ENCODE assay signal across 24 cellular contexts in the genomic region with DNA sequence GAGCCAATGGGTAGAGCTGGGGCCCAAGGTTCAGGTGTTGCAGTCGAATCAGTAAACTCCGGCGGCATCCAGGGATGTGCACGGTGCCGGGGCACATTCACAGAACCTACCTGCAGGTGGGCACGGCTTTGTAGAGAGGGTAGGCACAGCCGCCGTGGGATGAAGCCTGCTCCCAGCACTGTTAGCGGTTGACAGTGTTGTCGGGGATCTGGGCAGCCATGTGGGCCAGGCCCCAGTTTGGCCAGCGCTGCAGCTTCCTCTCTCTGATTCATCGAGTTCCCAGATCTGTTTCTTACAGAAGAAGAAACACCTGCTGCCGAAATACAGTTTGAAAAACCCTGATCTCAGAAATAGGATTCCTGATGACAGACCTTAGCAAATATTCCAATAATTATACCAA.
"Had no signal": no experiment of that assay in that cellular context is flagged by ENCODE, and none has a peak within 500 bp of the region (broad histone marks: within the 10 kb centered on the region; RNA-seq: fewer than 3 reads in every experiment).

No MANE protein-coding gene starts in this region.

- H3K4me3 Mint-ChIP-seq: activated CD4-positive, alpha-beta memory T cell treated with anti-CD3 and anti-CD28 coated beads for 36 hours; activated CD4-positive, alpha-beta T cell treated with anti-CD3 and anti-CD28 coated beads, Interleukin-2, amount 10 ng/mL, durations not matched to agents 7 days and 5 days; activated naive CD4-positive, alpha-beta T cell treated with anti-CD3 and anti-CD28 coated beads, Interleukin-2, amount 50 U/mL, for 24 hours; activated naive CD8-positive, alpha-beta T cell treated with anti-CD3 and anti-CD28 coated beads, Interleukin-2, amount 50 U/mL, for 24 hours; activated T-helper 17 cell treated with anti-CD3 and anti-CD28 coated beads, Interleukin-2, amount 50 U/mL, for 72 hours; brain; T-helper 17 cell had no signal

- H3K36me3 Mint-ChIP-seq: activated CD4-positive, alpha-beta memory T cell treated with anti-CD3 and anti-CD28 coated beads for 36 hours; activated naive CD4-positive, alpha-beta T cell treated with anti-CD3 and anti-CD28 coated beads, Interleukin-2, amount 50 U/mL, for 24 hours had no signal

- ATAC-seq: activated naive CD8-positive, alpha-beta T cell treated with anti-CD3 and anti-CD28 coated beads, Interleukin-2, amount 50 U/mL, for 24 hours; activated T-helper 17 cell treated with anti-CD3 and anti-CD28 coated beads, Interleukin-2, amount 50 U/mL, for 72 hours; T-helper 17 cell had no signal

- H3K4me3 ChIP-seq: ascending aorta, cardiac muscle cell, Peyer's patch had no signal

- DNase-seq: activated CD4-positive, alpha-beta memory T cell treated with anti-CD3 and anti-CD28 coated beads for 36 hours; activated CD4-positive, alpha-beta T cell treated with anti-CD3 and anti-CD28 coated beads, Interleukin-2, amount 10 ng/mL, durations not matched to agents 7 days and 5 days; activated CD4-positive, CD25-positive, alpha-beta regulatory T cell; activated CD8-positive, alpha-beta memory T cell treated with anti-CD3 and anti-CD28 coated beads for 24 hours; activated naive CD8-positive, alpha-beta T cell treated with anti-CD3 and anti-CD28 coated beads, Interleukin-2, amount 50 U/mL, for 24 hours; activated T-cell treated with anti-CD3 and anti-CD28 coated beads for 4 hours; activated T-cell treated with anti-CD3 and anti-CD28 coated beads, Interleukin-2, amount 50 U/mL, for 48 hours; amniotic stem cell; cerebellar nuclear complex; NCI-H1048; NCI-H146; NCI-H187 treated with DMSO at 0.1 percent for 48 hours; NCI-H2081 treated with DMSO at 0.1 percent for 48 hours; NCI-H446; NCI-H524; Peyer's patch; SHP77 treated with DMSO at 0.1 percent for 48 hours; T-helper 17 cell had no signal

- H3K27ac ChIP-seq: ascending aorta, cardiac muscle cell, Peyer's patch, VCaP had no signal

- H3K27me3 Mint-ChIP-seq: activated CD4-positive, alpha-beta T cell treated with anti-CD3 and anti-CD28 coated beads, Interleukin-2, amount 10 ng/mL, durations not matched to agents 7 days and 5 days had no signal

- H3K9me3 ChIP-seq: ascending aorta, Peyer's patch had no signal

- H3K27me3 ChIP-seq: ascending aorta, cardiac muscle cell, Peyer's patch had no signal

- H3K27ac Mint-ChIP-seq: activated CD4-positive, alpha-beta memory T cell treated with anti-CD3 and anti-CD28 coated beads for 36 hours; activated CD4-positive, alpha-beta T cell treated with anti-CD3 and anti-CD28 coated beads, Interleukin-2, amount 10 ng/mL, durations not matched to agents 7 days and 5 days; activated naive CD4-positive, alpha-beta T cell treated with anti-CD3 and anti-CD28 coated beads, Interleukin-2, amount 50 U/mL, for 24 hours; activated naive CD8-positive, alpha-beta T cell treated with anti-CD3 and anti-CD28 coated beads, Interleukin-2, amount 50 U/mL, for 24 hours; activated T-helper 17 cell treated with anti-CD3 and anti-CD28 coated beads, Interleukin-2, amount 50 U/mL, for 72 hours; brain; T-helper 17 cell had no signal

- H3K4me1 ChIP-seq: Peyer's patch had no signal

- H3K4me1 Mint-ChIP-seq: activated CD4-positive, alpha-beta T cell treated with anti-CD3 and anti-CD28 coated beads, Interleukin-2, amount 10 ng/mL, durations not matched to agents 7 days and 5 days; activated naive CD8-positive, alpha-beta T cell treated with anti-CD3 and anti-CD28 coated beads, Interleukin-2, amount 50 U/mL, for 24 hours had no signal

- H3K9me3 Mint-ChIP-seq: activated CD4-positive, alpha-beta memory T cell treated with anti-CD3 and anti-CD28 coated beads for 36 hours; activated CD4-positive, alpha-beta T cell treated with anti-CD3 and anti-CD28 coated beads, Interleukin-2, amount 10 ng/mL, durations not matched to agents 7 days and 5 days; activated naive CD4-positive, alpha-beta T cell treated with anti-CD3 and anti-CD28 coated beads, Interleukin-2, amount 50 U/mL, for 24 hours; activated naive CD8-positive, alpha-beta T cell treated with anti-CD3 and anti-CD28 coated beads, Interleukin-2, amount 50 U/mL, for 24 hours; activated T-helper 17 cell treated with anti-CD3 and anti-CD28 coated beads, Interleukin-2, amount 50 U/mL, for 72 hours; brain had no signal

- H3K36me3 ChIP-seq: ascending aorta had no signal
